21 cellular contexts compared by ENCODE assay signal in genomic region chr7:102069913-102070629, GRCh38.
DNase-seq lines count a peak whose midpoint lies in the region; ATAC-seq and TF ChIP-seq lines count a peak whose summit lies in the region.
"Had no signal": no experiment of that assay in that cellular context is flagged by ENCODE, and none has a peak within 500 bp of the region (broad histone marks: within the 10 kb centered on the region; RNA-seq: fewer than 3 reads in every experiment).

No MANE protein-coding gene starts in this region.

- CTCF ChIA-PET in SK-N-SH (lab: Yijun Ruan, JAX), result interaction anchor here (1.3 kb wide), 1 partner anchor 27 kb away, joined by 3 read pairs; no protein-coding TSS in a partner anchor

- H3K79me2 ChIP-seq in SK-N-SH (ENCODE audit: insufficient read depth) (no peaks in the 10 kb centered on the region; the same call in 1 of the 2 replicates), Karpas-422 (ENCODE audit: low read length) (peaks cover 44% of the 10 kb centered on the region)

- DNase-seq in SK-N-SH, result no peak
- no peak for DNase-seq in Karpas-422
- DNase-seq in colonic mucosa, result no peak
- DNase-seq in neuronal stem cell (ENCODE audit: low spot score), result no peak
- DNase-seq in NCI-H1694 (lab: John Stamatoyannopoulos, UW), result no peak
- no peak for DNase-seq in UCSD-AML1 (lab: John Stamatoyannopoulos, UW; ENCODE audit: unreplicated experiment)
- DNase-seq: activated CD4-positive, alpha-beta T cell treated with anti-CD3 and anti-CD28 coated beads, Interleukin-2, amount 50 U/mL, for 4 hours; activated effector memory CD4-positive, alpha-beta T cell treated with anti-CD3 and anti-CD28 coated beads, Interleukin-2, amount 50 U/mL, for 16 hours; DMS79; effector CD4-positive, alpha-beta T cell; KBM-7; kidney; mammary epithelial cell; NCI-H187; NCI-H226; stimulated activated CD4-positive, alpha-beta T cell treated with anti-CD3 and anti-CD28 coated beads, Interleukin-4, amount 100 ng/mL, for 24 hours; stimulated activated naive CD8-positive, alpha-beta T cell treated with anti-CD3 and anti-CD28 coated beads, Interleukin-15, Interleukin-2, amounts not matched to agents 100 U/mL and 50 U/mL, for 24 hours; WERI-Rb-1 had no signal

- H3K9ac ChIP-seq in SK-N-SH, result no peak overlapping the region
- no peak overlapping the region for H3K9ac ChIP-seq in Karpas-422 (ENCODE audit: low read length)
- no peak overlapping the region for H3K9ac ChIP-seq in colonic mucosa (ENCODE audit: low read depth in 2 of 2, low read length in 2 of 2)
- no peak overlapping the region for H3K9ac ChIP-seq in neuronal stem cell (ENCODE audit: low read depth, low read length, poor library complexity)

- H2BK120ac ChIP-seq in neuronal stem cell (ENCODE audit: low read depth, low read length), result no peak overlapping the region

- no peak overlapping the region for H3K18ac ChIP-seq in neuronal stem cell (ENCODE audit: low read length)

- H3K79me1 ChIP-seq in neuronal stem cell (ENCODE audit: low read depth, low read length), result peaks cover 2% of the 10 kb centered on the region

- WGBS in SK-N-SH (ENCODE audit: low lambda C conversion rate), result over 99% methylated on average over 7 of the region's 7 CpGs
- WGBS in neuronal stem cell (ENCODE audit: extremely low coverage in 2 of 2, insufficient read length in 2 of 2, insufficient replicate concordance in 1 of 2), 2 donors, result no CpG with 5 or more reads among the region's 7 CpGs

- H3K36me3 ChIP-seq in SK-N-SH (replicated peaks in 1 of 2; ENCODE audit: control insufficient read depth in 1 of 2, insufficient read depth in 2 of 2, low read length in 1 of 2) (peaks cover 12 to 30% of the 10 kb centered on the region in 2 experiments), Karpas-422 (ENCODE audit: insufficient read depth, low read length) (peaks cover 29% of the 10 kb centered on the region), colonic mucosa (no peaks in the 10 kb centered on the region), neuronal stem cell (replicated peaks in 1 of 2; ENCODE audit: control insufficient read depth in 2 of 2, insufficient read depth in 2 of 2, low read length in 2 of 2) (peaks cover 12 to 41% of the 10 kb centered on the region in 2 donors)

- no peak overlapping the region for H2BK15ac ChIP-seq in neuronal stem cell (ENCODE audit: low read length)

- H2BK12ac ChIP-seq in neuronal stem cell (ENCODE audit: low read length), result no peak overlapping the region

- H3K4me2 ChIP-seq in SK-N-SH (no peak overlapping the region), Karpas-422 (ENCODE audit: low read depth, low read length, poor library complexity, severe bottlenecking) (no peak overlapping the region), neuronal stem cell (ENCODE audit: insufficient read depth, low read length, poor library complexity, severe bottlenecking) (no peak overlapping the region)

- H3K4me1 ChIP-seq in SK-N-SH (ENCODE audit: control insufficient read depth in 1 of 2, insufficient read depth in 2 of 2, low read depth in 1 of 2, low read length in 1 of 2) (peaks cover 0 to 8% of the 10 kb centered on the region in 2 experiments; a peak in 1 of 4 replicates), Karpas-422 (ENCODE audit: low read length) (peaks cover 30% of the 10 kb centered on the region), colonic mucosa (no peaks in the 10 kb centered on the region), neuronal stem cell (ENCODE audit: control insufficient read depth in 2 of 2, insufficient read depth in 1 of 2, low read depth in 1 of 2, low read length in 2 of 2) (peaks cover 0 to 10% of the 10 kb centered on the region in 2 donors)

- TF ChIP-seq EP300 in SK-N-SH (IDR thresholded peaks at IDR 0.05; ENCODE audit: borderline replicate concordance in 1 of 2, low read depth in 1 of 2, low read length in 1 of 2), result no peak

- H2AK5ac ChIP-seq in neuronal stem cell (ENCODE audit: low read depth, low read length), result no peak overlapping the region

- intact Hi-C loops in colonic mucosa (cut with DNase I), result no loop called here

- no peak overlapping the region for H4K91ac ChIP-seq in neuronal stem cell (ENCODE audit: low read depth, low read length, poor library complexity)

- ATAC-seq in SK-N-SH treated with all-trans-retinoic acid at 6 μM for 48 hours (no peak), GM21723 (IDR thresholded peaks at IDR 0.05; ENCODE audit: unreplicated experiment) (no peak)
- ATAC-seq: Panc1; stimulated activated naive CD8-positive, alpha-beta T cell treated with anti-CD3 and anti-CD28 coated beads, Interleukin-15, Interleukin-2, amounts not matched to agents 100 U/mL and 50 U/mL, for 24 hours had no signal

- no peak overlapping the region for H3K14ac ChIP-seq in neuronal stem cell (ENCODE audit: low read length)

- H3K9me2 ChIP-seq in SK-N-SH, result no peaks in the 10 kb centered on the region
- no peaks in the 10 kb centered on the region for H3K9me2 ChIP-seq in Karpas-422 (replicated peaks; ENCODE audit: insufficient read depth, low read length)

- H3K9me3 ChIP-seq in SK-N-SH (peaks cover 4% of the 10 kb centered on the region; the same call in 1 of the 2 replicates), Karpas-422 (ENCODE audit: low read length) (no peaks in the 10 kb centered on the region), colonic mucosa (no peaks in the 10 kb centered on the region), neuronal stem cell (replicated peaks in 1 of 2; ENCODE audit: control insufficient read depth in 2 of 2, insufficient read depth in 1 of 2, low read depth in 1 of 2, low read length in 2 of 2) (peaks cover 3 to 19% of the 10 kb centered on the region in 2 donors)

- H3K4ac ChIP-seq in neuronal stem cell (ENCODE audit: low read length), result no peak overlapping the region

- H4K20me1 ChIP-seq in SK-N-SH (ENCODE audit: insufficient read depth) (no peaks in the 10 kb centered on the region), Karpas-422 (ENCODE audit: insufficient read depth, low read depth, low read length) (no peaks in the 10 kb centered on the region)

- TF ChIP-seq RAD21 in SK-N-SH (IDR thresholded peaks at IDR 0.05; ENCODE audit: low read length), result no peak

- H4K8ac ChIP-seq in neuronal stem cell (ENCODE audit: low read depth, low read length), result no peak overlapping the region

- H3K23ac ChIP-seq in neuronal stem cell (ENCODE audit: low read depth, low read length, poor library complexity), result no peak overlapping the region

- H2AFZ ChIP-seq in SK-N-SH (ENCODE audit: low read depth), result no peak overlapping the region
- H2AFZ ChIP-seq in Karpas-422 (ENCODE audit: low read length), result no peak overlapping the region
- no peak overlapping the region for H2AFZ ChIP-seq in neuronal stem cell (ENCODE audit: low read length)

- H3F3A ChIP-seq in SK-N-SH (replicated peaks; ENCODE audit: insufficient read depth), result no peaks in the 10 kb centered on the region

- H3K27ac ChIP-seq in SK-N-SH (ENCODE audit: low read depth in 2 of 2, low read length in 1 of 2) (no peak overlapping the region), Karpas-422 (ENCODE audit: low read length) (peak overlapping the region; percentile 68), colonic mucosa (peak overlapping the region; percentile 27), neuronal stem cell (replicated peaks; ENCODE audit: low read length) (peak overlapping the region; percentile 55)
- H3K27ac ChIP-seq: WERI-Rb-1 had no signal

- TF ChIP-seq CTCF in SK-N-SH (IDR thresholded peaks at IDR 0.05) (peak; percentile 27; the same call in 1 of the 2 replicates), colonic mucosa (IDR thresholded peaks at IDR 0.05) (no peak)

- H2BK5ac ChIP-seq in neuronal stem cell (ENCODE audit: low read length), result no peak overlapping the region

- H3K4me3 ChIP-seq in SK-N-SH (ENCODE audit: low read depth in 2 of 2, low read length in 1 of 2) (no peak overlapping the region), Karpas-422 (ENCODE audit: low read length) (no peak overlapping the region), colonic mucosa (no peak overlapping the region), neuronal stem cell (ENCODE audit: low read length in 2 of 2) (no peak overlapping the region)

- H3K27me3 ChIP-seq in SK-N-SH (ENCODE audit: insufficient read depth) (no peaks in the 10 kb centered on the region), Karpas-422 (ENCODE audit: low read length) (no peaks in the 10 kb centered on the region), colonic mucosa (no peaks in the 10 kb centered on the region), neuronal stem cell (ENCODE audit: control insufficient read depth in 3 of 3, insufficient read depth in 3 of 3, low read depth in 1 of 3, low read length in 3 of 3) (no peaks in the 10 kb centered on the region)

- POLR2A ChIA-PET in SK-N-SH (lab: Yijun Ruan, JAX), result interaction anchor here (0.7 kb wide), 1 partner anchor 11 kb away, joined by 3 read pairs; no protein-coding TSS in a partner anchor

TF ChIP-seq in SK-N-SH, 30 proteins besides CTCF, POLR2A, EP300 and RAD21 (continues in another document):
- TF ChIP-seq MEF2A (IDR thresholded peaks at IDR 0.05; ENCODE audit: borderline replicate concordance, low read depth) (no peak), IRF3 (IDR thresholded peaks at IDR 0.05; ENCODE audit: low read depth, low read length) (no peak)

TF ChIP-seq in SK-N-SH treated with all-trans-retinoic acid at 6 μM for 48 hours, 23 proteins besides CTCF, POLR2A, EP300 and RAD21 (continues in another document):
- TF ChIP-seq POU6F1 (CRISPR knock-in tag; IDR thresholded peaks at IDR 0.05; ENCODE audit: borderline replicate concordance, low read depth), result no peak
- no peak for TF ChIP-seq ZNF8 (CRISPR knock-in tag; IDR thresholded peaks at IDR 0.05)
- no peak for TF ChIP-seq GLIS3 (CRISPR knock-in tag; IDR thresholded peaks at IDR 0.05)

Comparison
In these comparisons a context has a peak if more than half of its experiments do, and no peak if none do; other contexts are left out.
1. H3K27ac ChIP-seq: peak in Karpas-422 (single experiment), colonic mucosa (single experiment) and neuronal stem cell (single experiment); none in SK-N-SH (0 of 2).